In the genomic region with DNA sequence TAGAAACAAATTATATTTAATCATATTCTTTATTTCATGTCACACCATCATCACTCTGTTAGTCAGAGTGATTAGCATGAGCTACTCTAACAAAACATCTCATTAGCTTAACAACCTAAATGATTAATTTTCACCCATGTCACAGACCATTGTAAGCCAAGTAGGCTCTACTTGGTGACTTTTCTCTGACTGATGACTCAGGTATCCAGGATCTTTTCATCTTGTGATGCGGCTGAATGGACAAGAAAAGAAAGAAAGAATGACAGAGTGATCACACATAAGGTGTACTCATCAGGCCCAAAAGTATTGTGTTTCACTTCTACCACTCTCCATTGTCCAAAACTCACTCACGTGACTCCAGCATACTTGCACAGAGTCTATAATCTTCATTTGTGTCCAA, we compare ENCODE assay signal across 22 cellular contexts.
"Had no signal": no experiment of that assay in that cellular context is flagged by ENCODE, and none has a peak within 500 bp of the region (broad histone marks: within the 10 kb centered on the region; RNA-seq: fewer than 3 reads in every experiment).

No MANE protein-coding gene starts in this region.

- ATAC-seq: activated CD8-positive, alpha-beta T cell treated with anti-CD3 and anti-CD28 coated beads, Interleukin-2, amount 10 ng/mL, durations not matched to agents 7 days and 5 days; gastrocnemius medialis; left cardiac atrium; natural killer cell; pancreas; sciatic nerve; stimulated activated memory B cell treated with anti-CD40 and anti-IgM and Interleukin-4, amounts not matched to agents 10 μg/mL and 1 μg/mL and 100 μg/mL, for 72 hours; T-cell had no signal

- H3K27me3 Mint-ChIP-seq: activated CD4-positive, alpha-beta T cell treated with anti-CD3 and anti-CD28 coated beads, Interleukin-2, amount 10 ng/mL, durations not matched to agents 7 days and 5 days; activated naive CD8-positive, alpha-beta T cell treated with anti-CD3 and anti-CD28 coated beads, Interleukin-2, amount 10 ng/mL, durations not matched to agents 7 days and 5 days; activated T-cell treated with anti-CD3 and anti-CD28 coated beads, Interleukin-2, amount 50 U/mL, for 24 hours; brain; stimulated activated memory B cell treated with anti-CD40 and anti-IgM and Interleukin-4, amounts not matched to agents 10 μg/mL and 1 μg/mL and 100 μg/mL, for 72 hours; T-cell had no signal

- H3K27ac Mint-ChIP-seq: activated CD4-positive, alpha-beta T cell treated with anti-CD3 and anti-CD28 coated beads, Interleukin-2, amount 10 ng/mL, durations not matched to agents 7 days and 5 days; activated CD8-positive, alpha-beta T cell treated with anti-CD3 and anti-CD28 coated beads, Interleukin-2, amount 10 ng/mL, durations not matched to agents 7 days and 5 days; activated naive CD8-positive, alpha-beta T cell treated with anti-CD3 and anti-CD28 coated beads, Interleukin-2, amount 10 ng/mL, durations not matched to agents 7 days and 5 days; activated T-cell treated with anti-CD3 and anti-CD28 coated beads, Interleukin-2, amount 50 U/mL, for 24 hours; activated T-helper 2 cell treated with anti-CD3 and anti-CD28 coated beads, Interferon-gamma antibody, Interleukin-2, Interleukin-4, amounts not matched to agents 10 μg/mL and 5 μg/mL and 100 μg/mL, durations not matched to agents 14 hours and 24 hours and 36 hours; brain; immature natural killer cell; natural killer cell; stimulated activated memory B cell treated with anti-CD40 and anti-IgM and Interleukin-4, amounts not matched to agents 10 μg/mL and 1 μg/mL and 100 μg/mL, for 72 hours; T-cell had no signal

- H3K4me3 Mint-ChIP-seq: activated CD4-positive, alpha-beta T cell treated with anti-CD3 and anti-CD28 coated beads, Interleukin-2, amount 10 ng/mL, durations not matched to agents 7 days and 5 days; activated CD8-positive, alpha-beta T cell treated with anti-CD3 and anti-CD28 coated beads, Interleukin-2, amount 10 ng/mL, durations not matched to agents 7 days and 5 days; activated naive CD8-positive, alpha-beta T cell treated with anti-CD3 and anti-CD28 coated beads, Interleukin-2, amount 10 ng/mL, durations not matched to agents 7 days and 5 days; activated T-cell treated with anti-CD3 and anti-CD28 coated beads, Interleukin-2, amount 50 U/mL, for 24 hours; brain; immature natural killer cell; natural killer cell; stimulated activated memory B cell treated with anti-CD40 and anti-IgM and Interleukin-4, amounts not matched to agents 10 μg/mL and 1 μg/mL and 100 μg/mL, for 72 hours; T-cell had no signal

- DNase-seq: activated CD4-positive, alpha-beta T cell treated with anti-CD3 and anti-CD28 coated beads, Interleukin-2, amount 10 ng/mL, durations not matched to agents 7 days and 5 days; activated CD8-positive, alpha-beta T cell treated with anti-CD3 and anti-CD28 coated beads, Interleukin-2, amount 10 ng/mL, durations not matched to agents 7 days and 5 days; activated naive CD4-positive, alpha-beta T cell treated with Interleukin-2 at 50 U/mL for 16 hours; activated naive CD8-positive, alpha-beta T cell treated with anti-CD3 and anti-CD28 coated beads, Interleukin-2, amount 10 ng/mL, durations not matched to agents 7 days and 5 days; activated T-cell treated with anti-CD3 and anti-CD28 coated beads, Interleukin-2, amount 50 U/mL, for 24 hours; effector memory CD4-positive, alpha-beta T cell; gastrocnemius medialis; immature natural killer cell; left cardiac atrium; lower lobe of right lung; natural killer cell; pancreas; stimulated activated CD4-positive, alpha-beta T cell treated with anti-CD3 and anti-CD28 coated beads, Interleukin-4, amount 100 ng/mL, for 4 hours; T-cell; testis; upper lobe of left lung had no signal

- H3K27me3 ChIP-seq: gastrocnemius medialis, neutrophil, pancreas, testis, upper lobe of left lung had no signal

- H3K9me3 Mint-ChIP-seq: activated CD4-positive, alpha-beta T cell treated with anti-CD3 and anti-CD28 coated beads, Interleukin-2, amount 10 ng/mL, durations not matched to agents 7 days and 5 days; activated naive CD8-positive, alpha-beta T cell treated with anti-CD3 and anti-CD28 coated beads, Interleukin-2, amount 10 ng/mL, durations not matched to agents 7 days and 5 days; activated T-cell treated with anti-CD3 and anti-CD28 coated beads, Interleukin-2, amount 50 U/mL, for 24 hours; activated T-helper 2 cell treated with anti-CD3 and anti-CD28 coated beads, Interferon-gamma antibody, Interleukin-2, Interleukin-4, amounts not matched to agents 10 μg/mL and 5 μg/mL and 100 μg/mL, durations not matched to agents 14 hours and 24 hours and 36 hours had no signal

- H3K4me3 ChIP-seq: coronary artery, gastrocnemius medialis, lower lobe of right lung, pancreas, testis, upper lobe of left lung had no signal

- H3K27ac ChIP-seq: coronary artery, gastrocnemius medialis, lower lobe of right lung, neutrophil, pancreas, testis, upper lobe of left lung had no signal

- H3K36me3 ChIP-seq: gastrocnemius medialis, lower lobe of right lung, neutrophil, pancreas, upper lobe of left lung had no signal

- H3K4me1 Mint-ChIP-seq: activated CD4-positive, alpha-beta T cell treated with anti-CD3 and anti-CD28 coated beads, Interleukin-2, amount 10 ng/mL, durations not matched to agents 7 days and 5 days; activated naive CD8-positive, alpha-beta T cell treated with anti-CD3 and anti-CD28 coated beads, Interleukin-2, amount 10 ng/mL, durations not matched to agents 7 days and 5 days; brain; immature natural killer cell; natural killer cell; stimulated activated memory B cell treated with anti-CD40 and anti-IgM and Interleukin-4, amounts not matched to agents 10 μg/mL and 1 μg/mL and 100 μg/mL, for 72 hours; T-cell had no signal

- H3K9me3 ChIP-seq: gastrocnemius medialis, lower lobe of right lung, neutrophil, pancreas, testis, upper lobe of left lung had no signal

- H3K36me3 Mint-ChIP-seq: activated naive CD8-positive, alpha-beta T cell treated with anti-CD3 and anti-CD28 coated beads, Interleukin-2, amount 10 ng/mL, durations not matched to agents 7 days and 5 days; brain; immature natural killer cell; natural killer cell; stimulated activated memory B cell treated with anti-CD40 and anti-IgM and Interleukin-4, amounts not matched to agents 10 μg/mL and 1 μg/mL and 100 μg/mL, for 72 hours; T-cell had no signal

- H3K4me1 ChIP-seq: gastrocnemius medialis, lower lobe of right lung, pancreas, testis, upper lobe of left lung had no signal
